1 cellular context compared by ENCODE assay signal in genomic region chr16:14545346-14545884, GRCh38.
A peak's percentile ranks its signal among the peaks of the same experiment; 100 is the strongest.
TF ChIP-seq lines count a peak whose summit lies in the region.

No MANE protein-coding gene starts in this region.

TF ChIP-seq in HepG2, 621 proteins besides CTCF, POLR2A, EP300 and RAD21 (continued from another document and continues in another):
- TF ChIP-seq ZNF414 (CRISPR knock-in tag; IDR thresholded peaks at IDR 0.05): peak; percentile 78; the same call in 1 of the 2 replicates
- TF ChIP-seq ZNF619 (CRISPR knock-in tag; IDR thresholded peaks at IDR 0.05): no peak
- peak; percentile 89 for TF ChIP-seq ZBTB25 (CRISPR knock-in tag; IDR thresholded peaks at IDR 0.05)
- TF ChIP-seq SMC3 (IDR thresholded peaks at IDR 0.05; ENCODE audit: low read length): no peak; the same call in 1 of the 2 replicates
- TF ChIP-seq MBD4 (IDR thresholded peaks at IDR 0.05; ENCODE audit: borderline replicate concordance, low read length): peak; percentile 93; the same call in 1 of the 2 replicates
- TF ChIP-seq SYNCRIP (IDR thresholded peaks at IDR 0.05; ENCODE audit: insufficient read depth, low read depth, low read length): no peak
- no peak for TF ChIP-seq MAFF (IDR thresholded peaks at IDR 0.05; ENCODE audit: low read depth, low read length)
- no peak for TF ChIP-seq ZNF773 (CRISPR knock-in tag; IDR thresholded peaks at IDR 0.05; ENCODE audit: borderline replicate concordance)
- TF ChIP-seq ZNF251 (CRISPR knock-in tag; IDR thresholded peaks at IDR 0.05): no peak
- peak; percentile 71; the same call in 1 of the 2 replicates for TF ChIP-seq ZNF564 (CRISPR knock-in tag; IDR thresholded peaks at IDR 0.05)
- no peak for TF ChIP-seq ZNF572 (CRISPR knock-in tag; IDR thresholded peaks at IDR 0.05)
- TF ChIP-seq ARNTL (CRISPR knock-in tag; IDR thresholded peaks at IDR 0.05): 0 out of 2 replicates have a peak, but pooled peaks have one; percentile 54
- TF ChIP-seq HNRNPLL (IDR thresholded peaks at IDR 0.05; ENCODE audit: low read depth, low read length, poor library complexity, severe bottlenecking): no peak
- no peak for TF ChIP-seq MXD1 (CRISPR knock-in tag; IDR thresholded peaks at IDR 0.05)
- peak; percentile 96 for TF ChIP-seq HOMEZ (CRISPR knock-in tag; IDR thresholded peaks at IDR 0.05; ENCODE audit: low read depth)
- no peak for TF ChIP-seq JDP2 (CRISPR knock-in tag; IDR thresholded peaks at IDR 0.05; ENCODE audit: borderline replicate concordance)
- no peak for TF ChIP-seq AKAP8 (CRISPR knock-in tag; IDR thresholded peaks at IDR 0.05)
- no peak for TF ChIP-seq MLXIP (CRISPR knock-in tag; IDR thresholded peaks at IDR 0.05; ENCODE audit: borderline replicate concordance)
- no peak for TF ChIP-seq ZMAT5 (CRISPR knock-in tag; IDR thresholded peaks at IDR 0.05; ENCODE audit: borderline replicate concordance, low read depth)
- TF ChIP-seq ARID5B (CRISPR knock-in tag; IDR thresholded peaks at IDR 0.05): peak; percentile 99
- no peak for TF ChIP-seq DNMT1 (CRISPR knock-in tag; IDR thresholded peaks at IDR 0.05)
- TF ChIP-seq ERF (CRISPR knock-in tag; IDR thresholded peaks at IDR 0.05): peak; percentile 84; the same call in 1 of the 2 replicates
- no peak for TF ChIP-seq GTF2F1 (IDR thresholded peaks at IDR 0.05; ENCODE audit: low read length)
- TF ChIP-seq HNRNPH1 (optimal IDR thresholded peaks at IDR 0.05; ENCODE audit: low read depth, low read length): no peak
- TF ChIP-seq POGK (CRISPR knock-in tag; conservative IDR thresholded peaks at IDR 0.05): no peak; the same call in 1 of the 2 replicates
- no peak for TF ChIP-seq CHCHD3 (CRISPR knock-in tag; IDR thresholded peaks at IDR 0.05)
- no peak for TF ChIP-seq BCLAF1 (IDR thresholded peaks at IDR 0.05)
- TF ChIP-seq ZNF607 (CRISPR knock-in tag; IDR thresholded peaks at IDR 0.05; ENCODE audit: borderline replicate concordance): no peak
- TF ChIP-seq NFATC3 (CRISPR knock-in tag; IDR thresholded peaks at IDR 0.05): no peak
- TF ChIP-seq ZNF263 (CRISPR knock-in tag; IDR thresholded peaks at IDR 0.05): no peak
- TF ChIP-seq ZNF614 (CRISPR knock-in tag; IDR thresholded peaks at IDR 0.05; ENCODE audit: borderline replicate concordance): peak; percentile 99
- TF ChIP-seq U2AF1 (optimal IDR thresholded peaks at IDR 0.05; ENCODE audit: low read depth, low read length): no peak
- TF ChIP-seq ETS1 (CRISPR knock-in tag; IDR thresholded peaks at IDR 0.05): no peak
- no peak for TF ChIP-seq SMAD9 (CRISPR knock-in tag; IDR thresholded peaks at IDR 0.05)
- no peak for TF ChIP-seq GABPA (IDR thresholded peaks at IDR 0.05; ENCODE audit: low read depth, low read length)
- peak; percentile 42; the same call in 1 of the 2 replicates for TF ChIP-seq GABPA (CRISPR knock-in tag; IDR thresholded peaks at IDR 0.05; ENCODE audit: low read depth)
- TF ChIP-seq CENPT (CRISPR knock-in tag; IDR thresholded peaks at IDR 0.05; ENCODE audit: low read depth): no peak
- TF ChIP-seq ZNF788 (CRISPR knock-in tag; IDR thresholded peaks at IDR 0.05; ENCODE audit: borderline replicate concordance): peak; percentile 56; the same call in 1 of the 2 replicates
- TF ChIP-seq ZNF672 (CRISPR knock-in tag; IDR thresholded peaks at IDR 0.05): no peak
- TF ChIP-seq NCOA1 (CRISPR knock-in tag; IDR thresholded peaks at IDR 0.05): no peak; the same call in 1 of the 2 replicates
- TF ChIP-seq RXRB (CRISPR knock-in tag; IDR thresholded peaks at IDR 0.05; ENCODE audit: borderline replicate concordance): peak; percentile 87
- peak; percentile 84; the same call in 1 of the 2 replicates for TF ChIP-seq NFKBIZ (CRISPR knock-in tag; IDR thresholded peaks at IDR 0.05)
